ENCODE assay signal across 10 cellular contexts in the genomic region with DNA sequence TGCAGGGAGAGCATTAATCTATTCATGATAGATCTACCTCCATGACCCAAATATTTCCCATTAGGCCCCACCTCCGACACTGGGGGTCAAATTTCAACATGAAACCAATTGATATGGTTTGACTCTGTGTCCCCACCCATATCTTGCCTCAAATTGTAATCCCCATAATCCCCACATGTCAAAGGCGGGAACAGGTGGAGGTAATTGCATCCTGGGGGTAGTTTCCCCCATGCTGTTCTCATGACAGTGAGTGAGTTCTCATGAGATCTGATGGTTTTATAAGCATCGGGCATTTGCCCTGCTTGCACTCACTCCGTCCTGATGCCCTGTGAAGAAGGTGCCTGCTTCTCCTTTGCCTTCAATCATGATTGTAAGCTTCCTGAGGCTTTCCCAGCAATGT.
"Had no signal": no experiment of that assay in that cellular context is flagged by ENCODE, and none has a peak within 500 bp of the region (broad histone marks: within the 10 kb centered on the region; RNA-seq: fewer than 3 reads in every experiment).

No MANE protein-coding gene starts in this region.

- H3K9me3 Mint-ChIP-seq: GM23338, H9, HFFc6 had no signal

- H3K4me1 Mint-ChIP-seq: GM23338 had no signal

- H3K27ac ChIP-seq: GM23248 had no signal

- FAIRE-seq: H54 had no signal

- ATAC-seq: GM23338, HCT116 had no signal

- H3K9me3 ChIP-seq: HAP-1 had no signal

- H3K4me3 Mint-ChIP-seq: GM23338, H9, HFFc6 had no signal

- H2AFZ ChIP-seq: GM23248, GM23338 had no signal

- H3K4me2 ChIP-seq: GM23338 had no signal

- H3K4me3 ChIP-seq: GM23248, GM23338, HAP-1 had no signal

- DNase-seq: GM23248, GOT3, H7, H9, HCEC 1CT, HFFc6 had no signal

- H3K27ac Mint-ChIP-seq: GM23338, H9, HFFc6 had no signal

- H3K36me3 ChIP-seq: HAP-1 had no signal

- H3K9ac ChIP-seq: GM23248 had no signal

- H3K4me1 ChIP-seq: HAP-1 had no signal
